In the genomic region with DNA sequence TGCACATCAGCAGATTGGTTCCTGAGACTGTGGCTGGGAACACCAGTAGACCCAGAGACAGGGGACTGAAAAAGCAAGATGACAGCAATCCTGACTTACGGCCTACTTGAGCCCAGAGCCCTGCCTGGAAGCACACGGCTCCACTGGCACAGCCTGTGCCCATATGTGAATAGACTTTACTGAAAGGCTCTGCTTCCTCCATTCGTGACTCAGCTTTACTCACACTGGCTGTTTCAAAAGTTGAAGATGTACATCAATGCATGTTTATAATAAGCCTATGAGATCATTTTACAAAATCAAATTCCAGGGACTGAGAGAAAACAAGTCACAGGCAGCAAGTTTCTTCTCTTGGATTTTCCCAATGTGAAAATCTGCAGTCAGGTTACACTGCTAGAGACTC, we compare ENCODE assay signal across 11 cellular contexts.
DNase-seq lines count a peak whose midpoint lies in the region; ATAC-seq and TF ChIP-seq lines count a peak whose summit lies in the region.
"Had no signal": no experiment of that assay in that cellular context is flagged by ENCODE, and none has a peak within 500 bp of the region (broad histone marks: within the 10 kb centered on the region; RNA-seq: fewer than 3 reads in every experiment).

No MANE protein-coding gene starts in this region.

- H3K9me3 ChIP-seq in uterus: no peaks in the 10 kb centered on the region

- H3K27me3 ChIP-seq in uterus: no peaks in the 10 kb centered on the region

- H3K27me3 Mint-ChIP-seq in chondrocyte (ENCODE audit: low read depth): no peaks in the 10 kb centered on the region

- TF ChIP-seq POLR2A in uterus (IDR thresholded peaks at IDR 0.05): no peak

- H3K4me3 ChIP-seq in uterus: no peak overlapping the region

- ATAC-seq in left lobe of liver: no peak

- no peaks in the 10 kb centered on the region for H3K36me3 ChIP-seq in uterus

- no peaks in the 10 kb centered on the region for H3K9me3 Mint-ChIP-seq in chondrocyte (ENCODE audit: low read depth)

- DNase-seq in HT1080 (ENCODE audit: low read depth) (peak; percentile 89), chondrocyte (ENCODE audit: low spot score) (no peak), left lobe of liver (ENCODE audit: low spot score) (peak; percentile 7), uterus (peak in 1 of 2 donors; percentile 11), T-helper 1 cell (no peak), NK-92 (lab: John Stamatoyannopoulos, UW; ENCODE audit: unreplicated experiment) (no peak)
- DNase-seq in activated CD4-positive, alpha-beta T cell treated with anti-CD3 and anti-CD28 coated beads for 1 hour: no peak
- DNase-seq: GDM1, NCI-H2107, nucleus accumbens, SHP77 had no signal

- no peaks in the 10 kb centered on the region for H3K4me1 ChIP-seq in uterus

- peaks cover 63% of the 10 kb centered on the region for H3K4me1 Mint-ChIP-seq in chondrocyte (ENCODE audit: low read depth)

- no peak overlapping the region for H3K4me3 Mint-ChIP-seq in chondrocyte (ENCODE audit: unreplicated experiment)

- no peak for TF ChIP-seq CTCF in chondrocyte (IDR thresholded peaks at IDR 0.05)
- no peak for TF ChIP-seq CTCF in uterus (IDR thresholded peaks at IDR 0.05)

- intact Hi-C loops in uterus (cut with DNase I; ENCODE audit: low total_unique reads): no loop called here

- H3K27ac ChIP-seq in uterus: peak overlapping the region; percentile 49 to 54

- H3K27ac Mint-ChIP-seq in chondrocyte (ENCODE audit: unreplicated experiment): peak overlapping the region; percentile 90

- H3K36me3 Mint-ChIP-seq in chondrocyte (ENCODE audit: low read depth): no peaks in the 10 kb centered on the region

Comparison
In these comparisons a context has a peak if more than half of its experiments do, and no peak if none do; other contexts are left out.
1. DNase-seq: peak in HT1080 (single experiment) and left lobe of liver (single experiment); none in chondrocyte (single experiment), T-helper 1 cell (0 of 5), NK-92 (single experiment) and activated CD4-positive, alpha-beta T cell treated with anti-CD3 and anti-CD28 coated beads for 1 hour (single experiment).